ENCODE assay signal across 16 cellular contexts in genomic region chr13:55999709-56000108, GRCh38.
A peak's percentile ranks its signal among the peaks of the same experiment; 100 is the strongest.
DNase-seq lines count a peak whose midpoint lies in the region; TF ChIP-seq lines count a peak whose summit lies in the region.
"Had no signal": no experiment of that assay in that cellular context is flagged by ENCODE, and none has a peak within 500 bp of the region (broad histone marks: within the 10 kb centered on the region; RNA-seq: fewer than 3 reads in every experiment).

No MANE protein-coding gene starts in this region.

- DNase-seq in HT1080 (ENCODE audit: low read depth) (peak; percentile 13), OCI-M1 (lab: John Stamatoyannopoulos, UW) (peak; percentile 33), iPS-NIHi7 (ENCODE audit: extremely low spot score) (peak; percentile 18), hypothalamus (lab: John Stamatoyannopoulos, UW) (no peak), RWPE1 (ENCODE audit: low spot score) (no peak), foreskin fibroblast (no peak)
- DNase-seq in activated naive CD4-positive, alpha-beta T cell treated with anti-CD3 and anti-CD28 coated beads, Interleukin-2, amount 50 U/mL, for 16 hours = no peak
- DNase-seq: dermis blood vessel endothelial cell; DMS79; H7; natural killer cell; stimulated activated naive CD4-positive, alpha-beta T cell treated with Interleukin-2 at 50 U/mL for 16 hours; trophoblast cell had no signal

- H3K27ac ChIP-seq in C4-2B (no peak overlapping the region), RWPE1 (no peak overlapping the region)
- H3K27ac ChIP-seq: BLaER1, breast epithelium had no signal

- H3K4me3 ChIP-seq in foreskin fibroblast (ENCODE audit: low read depth in 1 of 2, low read length in 2 of 2) = no peak overlapping the region
- H3K4me3 ChIP-seq: BLaER1, breast epithelium had no signal

- CTCF ChIA-PET in RWPE1 (lab: Yijun Ruan, JAX) = interaction anchor here (1.0 kb wide), 1 partner anchor 17 kb away, joined by 4 read pairs; no protein-coding TSS in a partner anchor

- POLR2A ChIA-PET in RWPE1 (lab: Yijun Ruan, JAX; ENCODE audit: low non-redundant PET) = no interaction called here

- TF ChIP-seq CTCF in C4-2B (conservative IDR thresholded peaks at IDR 0.05) (peak; percentile 48), RWPE1 (conservative IDR thresholded peaks at IDR 0.05; ENCODE audit: low read depth) (no peak), foreskin fibroblast (IDR thresholded peaks at IDR 0.05; ENCODE audit: low read depth, low read length) (no peak)

Comparison
In these comparisons a context has a peak if more than half of its experiments do, and no peak if none do; other contexts are left out.
1. DNase-seq: peak in HT1080 (single experiment), OCI-M1 (single experiment) and iPS-NIHi7 (single experiment); none in hypothalamus (0 of 51), RWPE1 (single experiment), foreskin fibroblast (0 of 2) and activated naive CD4-positive, alpha-beta T cell treated with anti-CD3 and anti-CD28 coated beads, Interleukin-2, amount 50 U/mL, for 16 hours (single experiment).